13 cellular contexts compared by ENCODE assay signal in the genomic region with DNA sequence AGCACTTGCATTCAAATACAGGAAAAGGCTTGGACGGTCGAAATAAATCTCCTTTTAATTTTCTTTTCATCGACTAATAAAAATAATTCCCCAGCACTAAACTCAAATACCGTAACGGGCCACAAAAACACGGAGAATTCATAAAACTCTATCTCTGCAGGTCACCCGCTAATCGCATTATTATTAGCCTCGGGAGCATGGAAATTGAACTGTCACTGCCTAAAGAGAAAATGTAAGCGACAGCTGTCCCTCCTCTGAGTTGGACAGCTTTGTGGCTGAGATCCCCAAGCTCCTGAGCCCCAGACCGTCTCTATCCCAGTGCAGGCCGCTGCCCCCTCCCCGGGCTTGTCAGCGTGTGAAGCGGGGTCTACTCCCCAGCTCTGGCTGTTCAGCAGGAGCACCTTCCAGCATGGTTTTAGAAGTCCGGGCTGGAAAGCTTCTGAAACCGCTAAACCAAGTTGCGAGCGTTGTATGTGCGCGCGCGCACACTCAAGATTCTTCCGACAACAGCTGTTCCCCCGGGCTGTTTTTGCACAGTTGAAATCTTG. TPM values are rescaled to one million over a fixed set of nuclear protein-coding genes. Genes with fewer than 3 reads are reported as not detected.
DNase-seq lines count a peak whose midpoint lies in the region; ATAC-seq and TF ChIP-seq lines count a peak whose summit lies in the region.
"Had no signal": no experiment of that assay in that cellular context is flagged by ENCODE, and none has a peak within 500 bp of the region (broad histone marks: within the 10 kb centered on the region; RNA-seq: fewer than 3 reads in every experiment).

No MANE protein-coding gene starts in this region.

- H3K27ac ChIP-seq in ACC112 (ENCODE audit: low read depth, low read length) (peak overlapping the region; percentile 72), mesenchymal stem cell (ENCODE audit: low read length, poor library complexity, severe bottlenecking) (peak overlapping the region; percentile 98), testis (no peak overlapping the region)

- H2BK12ac ChIP-seq in mesenchymal stem cell (ENCODE audit: low read length in 2 of 2): no peak overlapping the region

- no peak overlapping the region for H3K18ac ChIP-seq in mesenchymal stem cell (ENCODE audit: low read depth in 1 of 2, low read length in 2 of 2)

- H2AFZ ChIP-seq in ACC112 (ENCODE audit: low read length, unreplicated experiment) (peak overlapping the region; percentile 91), mesenchymal stem cell (ENCODE audit: low read depth, low read length) (no peak overlapping the region)

- peaks cover 61% of the 10 kb centered on the region for H3K79me2 ChIP-seq in ACC112 (ENCODE audit: control insufficient read depth, insufficient read depth, low read length, unreplicated experiment)

- H3K23ac ChIP-seq in mesenchymal stem cell (ENCODE audit: low read length in 2 of 2): no peak overlapping the region

- H3K4me3 ChIP-seq in ACC112 (ENCODE audit: low read depth, low read length) (peak overlapping the region; percentile 94), astrocyte of the spinal cord (ENCODE audit: low read depth, low read length) (peak overlapping the region; percentile 62), mesenchymal stem cell (ENCODE audit: insufficient read depth in 1 of 2, low read depth in 1 of 2, low read length in 2 of 2) (peak overlapping the region; percentile 86 to 89), testis (no peak overlapping the region)

- H3K27me3 ChIP-seq in ACC112 (ENCODE audit: insufficient read depth, low read length) (no peaks in the 10 kb centered on the region), mesenchymal stem cell (ENCODE audit: control insufficient read depth in 1 of 2, insufficient read depth in 1 of 2, low read length in 2 of 2) (no peaks in the 10 kb centered on the region), testis (peaks cover 4% of the 10 kb centered on the region)

- peak overlapping the region; percentile 90 for H3K9ac ChIP-seq in mesenchymal stem cell (ENCODE audit: low read length)

- H3K36me3 ChIP-seq in ACC112 (ENCODE audit: insufficient read depth, low read length): peaks cover 5% of the 10 kb centered on the region; the same call in 1 of the 2 replicates
- peaks cover 0 to 14% of the 10 kb centered on the region in 2 experiments for H3K36me3 ChIP-seq in mesenchymal stem cell (ENCODE audit: control insufficient read depth in 1 of 2, insufficient read depth in 2 of 2, low read depth in 1 of 2, low read length in 2 of 2)
- no peaks in the 10 kb centered on the region for H3K36me3 ChIP-seq in testis (ENCODE audit: low read depth, missing control alignments)
- H3K36me3 ChIP-seq: thyroid gland had no signal

- peak; percentile 8 for DNase-seq in GM10248 (ENCODE audit: extremely low spot score)
- DNase-seq in astrocyte of the spinal cord (ENCODE audit: low read depth, low spot score): no peak
- DNase-seq in mesenchymal stem cell: no peak
- no peak for DNase-seq in SIG-M5 (lab: John Stamatoyannopoulos, UW)
- DNase-seq in testis: no peak
- no peak for DNase-seq in NCI-H128 (lab: John Stamatoyannopoulos, UW; ENCODE audit: unreplicated experiment)
- DNase-seq: CD4-positive, alpha-beta T cell; stimulated activated CD4-positive, alpha-beta T cell treated with anti-CD3 and anti-CD28 coated beads, Interleukin-4, amount 100 ng/mL, for 24 hours; thyroid gland had no signal

- no peak overlapping the region for H4K8ac ChIP-seq in mesenchymal stem cell (ENCODE audit: low read length)

- H2AK5ac ChIP-seq in mesenchymal stem cell (ENCODE audit: low read length, severe bottlenecking): no peak overlapping the region

- H3K4ac ChIP-seq in mesenchymal stem cell (ENCODE audit: low read depth in 1 of 2, low read length in 2 of 2): no peak overlapping the region

- no peak overlapping the region for H4K91ac ChIP-seq in mesenchymal stem cell (ENCODE audit: low read length)

- no peak for TF ChIP-seq CTCF in GM10248 (IDR thresholded peaks at IDR 0.05; ENCODE audit: control extremely low read depth, extremely low read depth, low read depth, missing control alignments)
- no peak for TF ChIP-seq CTCF in astrocyte of the spinal cord (IDR thresholded peaks at IDR 0.05; ENCODE audit: low read depth, low read length)
- TF ChIP-seq CTCF in testis (IDR thresholded peaks at IDR 0.05): no peak

- no peak for TF ChIP-seq POLR2A in testis (IDR thresholded peaks at IDR 0.05)

- H3K79me1 ChIP-seq in mesenchymal stem cell (replicated peaks; ENCODE audit: low read length, poor library complexity, severe bottlenecking): no peaks in the 10 kb centered on the region

- no peaks in the 10 kb centered on the region for H3K9me3 ChIP-seq in mesenchymal stem cell (ENCODE audit: control insufficient read depth, low read length)
- H3K9me3 ChIP-seq in testis: no peaks in the 10 kb centered on the region
- H3K9me3 ChIP-seq: thyroid gland had no signal

- H2BK15ac ChIP-seq in mesenchymal stem cell (ENCODE audit: low read depth, poor library complexity, severe bottlenecking): no peak overlapping the region

- in situ Hi-C loops in astrocyte of the spinal cord (cut with HindIII; ENCODE audit: low sequenced_read_pairs): no loop called here

- H3K4me1 ChIP-seq in ACC112 (ENCODE audit: control insufficient read depth, insufficient read depth, low read length, unreplicated experiment) (no peaks in the 10 kb centered on the region), mesenchymal stem cell (ENCODE audit: control insufficient read depth, insufficient read depth, low read depth, low read length) (peaks cover 13% of the 10 kb centered on the region), testis (peaks cover 9% of the 10 kb centered on the region)

- 17% methylated on average over 25 of the region's 25 CpGs for WGBS in mesenchymal stem cell
- 17 to 24% methylated on average over 25 of the region's 25 CpGs for WGBS in testis, 2 donors

- no peak overlapping the region for H2BK120ac ChIP-seq in mesenchymal stem cell (ENCODE audit: low read depth, low read length)

- no peak for ATAC-seq in HG02840 (IDR thresholded peaks at IDR 0.05; ENCODE audit: low FRiP score, unreplicated experiment)

- intact Hi-C loops in testis (cut with DNase I; ENCODE audit: low total_unique reads): no loop called here

- H3K4me2 ChIP-seq in mesenchymal stem cell (ENCODE audit: low read length, poor library complexity, severe bottlenecking): peak overlapping the region; percentile 79

- CTCF ChIA-PET in GM10248 (lab: Yijun Ruan, JAX): interaction anchor here (1.3 to 1.6 kb wide), 2 partner anchors 10 to 22 kb away, joined by 4 to 6 read pairs; no protein-coding TSS in a partner anchor

- H2BK5ac ChIP-seq in mesenchymal stem cell (ENCODE audit: low read depth, low read length, poor library complexity, severe bottlenecking): peak overlapping the region; percentile 81

- H3K14ac ChIP-seq in mesenchymal stem cell (ENCODE audit: low read length in 2 of 2): no peak overlapping the region

- POLR2A ChIA-PET in GM10248 (lab: Yijun Ruan, JAX): no interaction called here

RNA-seq across cellular contexts. Expression of a gene that starts 1.8 kb away (rescaled TPM):
- polyA plus RNA-seq in mesenchymal stem cell (2013, experiment 1 of 2): 0.15 TPM
- polyA plus RNA-seq in mesenchymal stem cell (2013, experiment 2 of 2): 0.15 TPM
- under 1 TPM; 0.63 to 0.74 TPM for total RNA-seq in testis
- 1.5 TPM for polyA plus RNA-seq in testis (ENCODE audit: insufficient read depth, low read depth, low replicate concordance)
- total RNA-seq: activated CD8-positive, alpha-beta memory T cell treated with anti-CD3 and anti-CD28 coated beads for 36 hours; bronchial epithelial cell; CD4-positive, alpha-beta T cell had no signal

Comparison
In these comparisons a context has a peak if more than half of its experiments do, and no peak if none do; other contexts are left out.
1. H3K27ac ChIP-seq: peak in ACC112 (single experiment) and mesenchymal stem cell (single experiment); none in testis (0 of 2).
2. H3K4me3 ChIP-seq: peak in ACC112 (single experiment), astrocyte of the spinal cord (single experiment) and mesenchymal stem cell (2 of 2); none in testis (0 of 2).